Comparison of ENCODE assay signal across 17 cellular contexts in the genomic region with DNA sequence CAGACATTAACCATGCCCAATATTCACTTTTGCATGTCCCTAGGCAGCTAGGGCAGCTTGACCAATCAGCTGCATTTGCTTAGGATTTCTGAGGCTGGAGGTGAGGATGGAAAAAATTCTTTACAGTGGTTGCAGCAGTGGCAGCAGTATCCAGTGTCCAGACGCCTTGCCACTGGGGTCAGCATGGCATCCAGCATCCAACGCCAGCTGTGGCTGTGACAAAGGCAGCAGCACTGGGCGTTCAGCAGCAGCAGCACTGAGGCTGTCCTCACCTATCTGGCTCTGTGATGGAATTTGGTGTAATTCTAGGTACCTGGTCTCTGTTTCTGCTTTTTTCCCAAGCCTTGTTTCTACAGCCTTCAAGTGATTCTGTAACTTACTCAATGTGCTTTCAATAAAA. TPM values are rescaled to one million over a fixed set of nuclear protein-coding genes. Genes with fewer than 3 reads are reported as not detected.
DNase-seq lines count a peak whose midpoint lies in the region; ATAC-seq, FAIRE-seq and TF ChIP-seq lines count a peak whose summit lies in the region.
"Had no signal": no experiment of that assay in that cellular context is flagged by ENCODE, and none has a peak within 500 bp of the region (broad histone marks: within the 10 kb centered on the region; RNA-seq: fewer than 3 reads in every experiment).

No MANE protein-coding gene starts in this region.

- no peak for ATAC-seq in K562

- 0 out of 4 replicates have a peak overlapping the region, but pooled peaks of 1 of the 2 experiments have one; percentile 42 for H3K9ac ChIP-seq in K562 (ENCODE audit: insufficient read depth in 1 of 2, low read depth in 2 of 2, low read length in 2 of 2)

- no peaks in the 10 kb centered on the region for H3K9me1 ChIP-seq in K562 (ENCODE audit: control insufficient read depth, insufficient read depth, low read length)

- TF ChIP-seq CTCF in K562 (IDR thresholded peaks at IDR 0.05 in 2 of 3, conservative IDR thresholded peaks at IDR 0.05 in 1 of 3; ENCODE audit: insufficient read depth in 2 of 3, low read depth in 1 of 3, low read length in 3 of 3) (no peak), PC-9 (conservative IDR thresholded peaks at IDR 0.05) (no peak), CD14-positive monocyte (IDR thresholded peaks at IDR 0.05) (no peak)

- H3K4me2 ChIP-seq in K562 (ENCODE audit: insufficient read depth, low read length) (no peak overlapping the region), PC-9 (no peak overlapping the region)

- in situ Hi-C loops in K562 (cut with MboI): no loop called here

- H3K4me1 ChIP-seq in K562 (replicated peaks in 1 of 2; ENCODE audit: control insufficient read depth in 2 of 2, insufficient read depth in 2 of 2, low read length in 2 of 2) (peaks cover 4 to 6% of the 10 kb centered on the region in 2 experiments; a peak in 2 of 5 replicates), PC-9 (replicated peaks; ENCODE audit: insufficient read depth) (no peaks in the 10 kb centered on the region)

- H3K4me3 ChIP-seq in K562 (no peak overlapping the region), PC-9 (no peak overlapping the region)

- BruUV-seq in K562 (replicated peaks; lab: Mats Ljungman, UMichigan): no TSS peak
- no TSS peak for BruUV-seq in PC-9 (replicated peaks; lab: Mats Ljungman, UMichigan)

- H3K27me3 Mint-ChIP-seq in CD14-positive monocyte (ENCODE audit: low read depth in 3 of 3): no peaks in the 10 kb centered on the region
- H3K27me3 Mint-ChIP-seq: CD4-positive, alpha-beta memory T cell had no signal

- TF ChIP-seq RAD21 in K562 (CRISPR knock-in tag; conservative IDR thresholded peaks at IDR 0.05 in 1 of 2, IDR thresholded peaks at IDR 0.05 in 1 of 2): no peak

- no peaks in the 10 kb centered on the region for H3K4me1 Mint-ChIP-seq in CD14-positive monocyte

- H3K36me3 Mint-ChIP-seq in CD14-positive monocyte: no peaks in the 10 kb centered on the region
- H3K36me3 Mint-ChIP-seq: CD4-positive, alpha-beta memory T cell had no signal

- no peak overlapping the region for H3K4me3 Mint-ChIP-seq in CD14-positive monocyte
- H3K4me3 Mint-ChIP-seq: CD4-positive, alpha-beta memory T cell; H9 had no signal

- H3K36me3 ChIP-seq in K562 (ENCODE audit: control insufficient read depth, insufficient read depth, low read length) (no peaks in the 10 kb centered on the region), PC-9 (ENCODE audit: low read depth) (no peaks in the 10 kb centered on the region)

- DNase-seq in K562 (ENCODE audit: extremely low read depth in 1 of 4, low spot score in 3 of 4): no peak
- DNase-seq in head of caudate nucleus: peak in 31 of 42 donors; percentile 5 to 70 (median 37)
- peak; percentile 41 for DNase-seq in pons (ENCODE audit: low spot score)
- DNase-seq in PC-9: no peak
- DNase-seq in DMS53 treated with DMSO at 0.1 percent for 48 hours (lab: John Stamatoyannopoulos, UW; ENCODE audit: unreplicated experiment): no peak
- no peak for DNase-seq in CD14-positive monocyte (ENCODE audit: low spot score)
- no peak for DNase-seq in NCI-H226
- DNase-seq: ACHN; CD4-positive, alpha-beta memory T cell; DMS153; DMS79 treated with DMSO at 0.1 percent for 48 hours; GF-D8; GOT3; H9 had no signal

- intact Hi-C loops in K562 (cut with micrococcal nuclease) (no loop called here), head of caudate nucleus (cut with DNase I) (loop anchor here (5.0 kb wide), 1 partner anchor 54 kb away; a partner anchor contains a TSS), PC-9 (cut with micrococcal nuclease; ENCODE audit: unreplicated experiment) (no loop called here), CD14-positive monocyte (cut with micrococcal nuclease) (no loop called here)

- no peak overlapping the region for H2AFZ ChIP-seq in K562 (ENCODE audit: low read depth, low read length)
- no peak overlapping the region for H2AFZ ChIP-seq in PC-9

- POLR2A ChIA-PET in K562 (lab: Yijun Ruan, JAX) (interaction anchor here (0.6 to 0.8 kb wide), 2 partner anchors 17 to 43 kb away, joined by 3 read pairs; no protein-coding TSS in a partner anchor), PC-9 (lab: Charles Lee; ENCODE audit: unreplicated experiment) (no interaction called here)

- H3K27me3 ChIP-seq in K562 (ENCODE audit: control insufficient read depth in 2 of 2, insufficient read depth in 2 of 2, low read length in 2 of 2): peaks cover 0 to 7% of the 10 kb centered on the region in 2 experiments; a peak in 1 of 5 replicates
- no peaks in the 10 kb centered on the region for H3K27me3 ChIP-seq in PC-9 (ENCODE audit: insufficient read depth, low read depth)

- H3F3A ChIP-seq in PC-9 (ENCODE audit: insufficient read depth, low read depth): 0 out of 2 replicates have a peak, but pooled peaks cover 3% of the 10 kb centered on the region

- no peak for TF ChIP-seq POLR2A in K562 (conservative IDR thresholded peaks at IDR 0.05)

- no peak overlapping the region for H3K27ac ChIP-seq in K562 (ENCODE audit: extremely low read depth, low read depth, low read length)
- H3K27ac ChIP-seq in PC-9: no peak overlapping the region
- H3K27ac ChIP-seq: C4-2B had no signal

- no peak for FAIRE-seq in K562 (lab: Jason Lieb, UNC)
- FAIRE-seq: A204.1 had no signal

- H4K20me1 ChIP-seq in K562 (replicated peaks; ENCODE audit: control insufficient read depth, insufficient read depth, low read length) (no peaks in the 10 kb centered on the region), PC-9 (ENCODE audit: insufficient read depth) (no peaks in the 10 kb centered on the region)

- WGBS in K562 (ENCODE audit: insufficient coverage, low coverage, missing lambda C conversion rate): 13% methylated on average over 3 of the region's 3 CpGs

- H3K27ac Mint-ChIP-seq in CD14-positive monocyte: no peak overlapping the region
- H3K27ac Mint-ChIP-seq: CD4-positive, alpha-beta memory T cell had no signal

- no peak for TF ChIP-seq EP300 in K562 (IDR thresholded peaks at IDR 0.05; ENCODE audit: low read length)

- no peaks in the 10 kb centered on the region for H3K9me2 ChIP-seq in PC-9 (ENCODE audit: insufficient read depth)

- H3K79me2 ChIP-seq in K562 (ENCODE audit: control insufficient read depth, insufficient read depth, low read length): no peaks in the 10 kb centered on the region
- no peaks in the 10 kb centered on the region for H3K79me2 ChIP-seq in PC-9 (ENCODE audit: low read depth)

- H3K9me3 Mint-ChIP-seq in CD14-positive monocyte: peaks cover 0 to 4% (median 0%) of the 10 kb centered on the region in 7 donors
- H3K9me3 Mint-ChIP-seq: CD4-positive, alpha-beta memory T cell; H9 had no signal

- H3K9me3 ChIP-seq in K562 (replicated peaks; ENCODE audit: control insufficient read depth, insufficient read depth, low read depth, low read length) (no peaks in the 10 kb centered on the region), PC-9 (ENCODE audit: insufficient read depth, low read depth) (no peaks in the 10 kb centered on the region)

- CTCF ChIA-PET in K562 (lab: Yijun Ruan, JAX; ENCODE audit: low intra/inter-chr PET ratio): no interaction called here
- CTCF ChIA-PET in PC-9 (lab: Charles Lee): no interaction called here

RNA-seq across cellular contexts. Expression of a gene that starts 15.5 kb away (rescaled TPM):
- total RNA-seq in K562 (2011; cell fraction: chromatin; rRNA removed; ENCODE audit: low replicate concordance): not detected in 2 replicates
- not detected in 2 replicates for total RNA-seq in K562 (2011; cell fraction: nucleolus; rRNA removed)
- not detected in 2 replicates for total RNA-seq in K562 (2011; cell fraction: nucleoplasm; rRNA removed)
- not detected in 2 replicates for total RNA-seq in K562 (2014; rRNA removed)
- not detected in 2 replicates for total RNA-seq in K562 (2014; rRNA removed; fragmentation: Illumina TruSeq; extraction: Trizol)
- total RNA-seq in K562 (2015; rRNA removed; fragmentation: Illumina TruSeq; extraction: Trizol): not detected in 2 replicates
- not detected in 2 replicates for total RNA-seq in K562 (2021)
- not detected in 2 replicates for polyA plus RNA-seq in K562 (2011; rRNA removed)
- not detected in 2 replicates for polyA plus RNA-seq in K562 (2011; cell fraction: cytosol; rRNA removed)
- polyA plus RNA-seq in K562 (2011; cell fraction: nucleus; rRNA removed): not detected in 2 replicates
- 0.07 and 0.28 TPM in 2 replicates for polyA plus RNA-seq in K562 (2012)
- polyA plus RNA-seq in K562 (2014; fragmentation: Illumina TruSeq; extraction: Trizol): not detected in 2 replicates
- not detected for polyA plus RNA-seq in K562 (2014; fragmentation: Nextera tagmentation; extraction: Ambion mirVana)
- not detected in 2 replicates for polyA plus RNA-seq in K562 (2014; rRNA removed)
- polyA minus RNA-seq in K562 (2011; rRNA and poly(A)+ RNA removed): not detected in 2 replicates
- not detected in 2 replicates for polyA minus RNA-seq in K562 (2011; cell fraction: cytosol; rRNA and poly(A)+ RNA removed)
- polyA minus RNA-seq in K562 (2011; cell fraction: nucleus; rRNA and poly(A)+ RNA removed): not detected in 2 replicates
- total RNA-seq in PC-9 (2021): 31.6 and 36.9 TPM in 2 replicates
- polyA plus RNA-seq in CD14-positive monocyte: under 1 TPM in 1 of 2 donors, not detected in 1; 0.08 TPM
- total RNA-seq: CD4-positive, alpha-beta memory T cell; H9 had no signal
- polyA plus RNA-seq: CD4-positive, alpha-beta memory T cell had no signal

RNA-seq across cellular contexts. Expression of a gene that starts 44.7 kb away (rescaled TPM):
- total RNA-seq in K562 (2011; cell fraction: chromatin; rRNA removed; ENCODE audit: low replicate concordance): not detected in 2 replicates
- not detected in 2 replicates for total RNA-seq in K562 (2011; cell fraction: nucleolus; rRNA removed)
- total RNA-seq in K562 (2011; cell fraction: nucleoplasm; rRNA removed): not detected in 2 replicates
- total RNA-seq in K562 (2014; rRNA removed) (not detected in 2 replicates), K562 (2014; rRNA removed; fragmentation: Illumina TruSeq; extraction: Trizol) (not detected in 2 replicates), K562 (2015; rRNA removed; fragmentation: Illumina TruSeq; extraction: Trizol) (not detected in 2 replicates), K562 (2021) (not detected in 2 replicates), PC-9 (2021) (0.48 and 1.1 TPM in 2 replicates)
- polyA plus RNA-seq in K562 (2011; rRNA removed) (not detected in 2 replicates), K562 (2014; fragmentation: Illumina TruSeq; extraction: Trizol) (not detected in 2 replicates), K562 (2014; fragmentation: Nextera tagmentation; extraction: Ambion mirVana) (not detected), K562 (2014; rRNA removed) (not detected in 2 replicates), CD14-positive monocyte (not detected)
- polyA plus RNA-seq in K562 (2011; cell fraction: cytosol; rRNA removed): not detected in 2 replicates
- not detected in 2 replicates for polyA plus RNA-seq in K562 (2011; cell fraction: nucleus; rRNA removed)
- polyA plus RNA-seq in K562 (2012): 0.12 and 0.13 TPM in 2 replicates
- not detected in 2 replicates for polyA minus RNA-seq in K562 (2011; rRNA and poly(A)+ RNA removed)
- not detected in 2 replicates for polyA minus RNA-seq in K562 (2011; cell fraction: cytosol; rRNA and poly(A)+ RNA removed)
- not detected in 2 replicates for polyA minus RNA-seq in K562 (2011; cell fraction: nucleus; rRNA and poly(A)+ RNA removed)
- total RNA-seq: CD4-positive, alpha-beta memory T cell; H9; HT-29 had no signal
- polyA plus RNA-seq: CD4-positive, alpha-beta memory T cell had no signal

RNA-seq across cellular contexts. Expression of a gene that starts 52.9 kb away (rescaled TPM):
- 4.2 and 8.4 TPM in 2 replicates for total RNA-seq in K562 (2011; cell fraction: chromatin; rRNA removed; ENCODE audit: low replicate concordance)
- 4.3 and 4.8 TPM in 2 replicates for total RNA-seq in K562 (2011; cell fraction: nucleolus; rRNA removed)
- 12.2 and 25.1 TPM in 2 replicates for total RNA-seq in K562 (2011; cell fraction: nucleoplasm; rRNA removed)
- total RNA-seq in K562 (2014; rRNA removed) (32.3 and 33.5 TPM in 2 replicates), K562 (2014; rRNA removed; fragmentation: Illumina TruSeq; extraction: Trizol) (76.2 and 86.3 TPM in 2 replicates), K562 (2015; rRNA removed; fragmentation: Illumina TruSeq; extraction: Trizol) (43.9 and 49.6 TPM in 2 replicates), K562 (2021) (78.9 and 92.3 TPM in 2 replicates), PC-9 (2021) (51.9 TPM in 2 replicates)
- polyA plus RNA-seq in K562 (2011; rRNA removed) (61.3 and 72.9 TPM in 2 replicates), K562 (2014; fragmentation: Illumina TruSeq; extraction: Trizol) (64.4 and 71.2 TPM in 2 replicates), K562 (2014; fragmentation: Nextera tagmentation; extraction: Ambion mirVana) (100 to 1,000 TPM; 227 to 253 TPM), K562 (2014; rRNA removed) (51.4 and 53.7 TPM in 2 replicates), CD14-positive monocyte (10 to 100 TPM; 77.2 to 92.3 TPM)
- 28.2 and 58.9 TPM in 2 replicates for polyA plus RNA-seq in K562 (2011; cell fraction: cytosol; rRNA removed)
- 14.8 and 26.1 TPM in 2 replicates for polyA plus RNA-seq in K562 (2011; cell fraction: nucleus; rRNA removed)
- 40.5 and 51.2 TPM in 2 replicates for polyA plus RNA-seq in K562 (2012)
- 47.8 and 54.5 TPM in 2 replicates for polyA minus RNA-seq in K562 (2011; rRNA and poly(A)+ RNA removed)
- polyA minus RNA-seq in K562 (2011; cell fraction: cytosol; rRNA and poly(A)+ RNA removed): 16.3 and 23.9 TPM in 2 replicates
- polyA minus RNA-seq in K562 (2011; cell fraction: nucleus; rRNA and poly(A)+ RNA removed): 3.2 and 8.7 TPM in 2 replicates

Comparison
In these comparisons a context has a peak if more than half of its experiments do, and no peak if none do; other contexts are left out.
1. DNase-seq: peak in head of caudate nucleus (31 of 42) and pons (single experiment); none in K562 (0 of 4), PC-9 (0 of 2), DMS53 treated with DMSO at 0.1 percent for 48 hours (single experiment), CD14-positive monocyte (single experiment) and NCI-H226 (single experiment).
2. RNA of a gene that starts 15.5 kb away (total RNA-seq): 31.6 to 36.9 TPM in PC-9; not detected in K562; every median in the first group is over 10 times any median in the second.